ENCODE assay signal across 8 cellular contexts in genomic region chr7:111560773-111561658, GRCh38. TPM values are rescaled to one million over a fixed set of nuclear protein-coding genes. Genes with fewer than 3 reads are reported as not detected.
A peak's percentile ranks its signal among the peaks of the same experiment; 100 is the strongest.
DNase-seq lines count a peak whose midpoint lies in the region; TF ChIP-seq lines count a peak whose summit lies in the region.

No MANE protein-coding gene starts in this region.

- peaks cover 45% of the 10 kb centered on the region for H3K4me1 Mint-ChIP-seq in activated T-cell treated with anti-CD3 and anti-CD28 coated beads, Interleukin-2, amount 50 U/mL, for 24 hours (ENCODE audit: low read depth)
- H3K4me1 Mint-ChIP-seq in neural progenitor cell = peaks cover 16% of the 10 kb centered on the region

- H4K20me1 ChIP-seq in neural progenitor cell (ENCODE audit: low read depth) = no peaks in the 10 kb centered on the region

- H3K27ac ChIP-seq in neural progenitor cell = no peak overlapping the region

- no peak for DNase-seq in activated T-cell treated with anti-CD3 and anti-CD28 coated beads, Interleukin-2, amount 50 U/mL, for 24 hours
- no peak for DNase-seq in activated T-cell treated with anti-CD3 and anti-CD28 coated beads, Interleukin-2, amount 50 U/mL, for 48 hours
- DNase-seq in RKO (ENCODE audit: low spot score) (peak; percentile 79), epithelial cell of esophagus (ENCODE audit: low read depth) (peak; percentile 57), neural progenitor cell (ENCODE audit: low spot score) (peak; percentile 10), OCI-M2 (lab: John Stamatoyannopoulos, UW; ENCODE audit: unreplicated experiment) (no peak), activated gamma-delta T cell (lab: John Stamatoyannopoulos, UW) (no peak)
- DNase-seq in stimulated activated naive CD4-positive, alpha-beta T cell treated with Interleukin-2 at 50 U/mL for 16 hours (lab: John Stamatoyannopoulos, UW) = no peak

- no peaks in the 10 kb centered on the region for H3K9me3 ChIP-seq in neural progenitor cell (ENCODE audit: low read depth)

- no peak for TF ChIP-seq CTCF in epithelial cell of esophagus (IDR thresholded peaks at IDR 0.05; ENCODE audit: insufficient read depth, low read depth, low read length, missing control alignments)
- no peak for TF ChIP-seq CTCF in neural progenitor cell (IDR thresholded peaks at IDR 0.05)

- H3K4me3 ChIP-seq in epithelial cell of esophagus (ENCODE audit: low read length) = peak overlapping the region; percentile 66
- H3K4me3 ChIP-seq in neural progenitor cell = peak overlapping the region; percentile 69

- H3F3A ChIP-seq in neural progenitor cell (ENCODE audit: low read depth) = peaks cover 13% of the 10 kb centered on the region

- peak overlapping the region; percentile 90 for H3K4me3 Mint-ChIP-seq in activated T-cell treated with anti-CD3 and anti-CD28 coated beads, Interleukin-2, amount 50 U/mL, for 24 hours
- peak overlapping the region; percentile 88 for H3K4me3 Mint-ChIP-seq in neural progenitor cell

- H3K27me3 Mint-ChIP-seq in activated T-cell treated with anti-CD3 and anti-CD28 coated beads, Interleukin-2, amount 50 U/mL, for 24 hours = peaks cover 2% of the 10 kb centered on the region
- H3K27me3 Mint-ChIP-seq in neural progenitor cell (ENCODE audit: insufficient read depth, low read depth) = no peaks in the 10 kb centered on the region

- H3K4me1 ChIP-seq in neural progenitor cell = peaks cover 16% of the 10 kb centered on the region

- H3K9ac ChIP-seq in neural progenitor cell = no peak overlapping the region

- peaks cover 46% of the 10 kb centered on the region for H3K36me3 Mint-ChIP-seq in activated T-cell treated with anti-CD3 and anti-CD28 coated beads, Interleukin-2, amount 50 U/mL, for 24 hours (ENCODE audit: low read depth)
- peaks cover 8% of the 10 kb centered on the region for H3K36me3 Mint-ChIP-seq in neural progenitor cell

- H3K36me3 ChIP-seq in neural progenitor cell = no peaks in the 10 kb centered on the region

- H3K79me2 ChIP-seq in neural progenitor cell (ENCODE audit: low read depth) = no peaks in the 10 kb centered on the region

- peak overlapping the region; percentile 78 for H3K4me2 ChIP-seq in neural progenitor cell

- H3K9me3 Mint-ChIP-seq in activated T-cell treated with anti-CD3 and anti-CD28 coated beads, Interleukin-2, amount 50 U/mL, for 24 hours = no peaks in the 10 kb centered on the region
- no peaks in the 10 kb centered on the region for H3K9me3 Mint-ChIP-seq in neural progenitor cell

- H3K27me3 ChIP-seq in neural progenitor cell = no peaks in the 10 kb centered on the region

- H2AFZ ChIP-seq in neural progenitor cell (replicated peaks) = peak overlapping the region; percentile 31

- peak overlapping the region; percentile 95 for H3K27ac Mint-ChIP-seq in activated T-cell treated with anti-CD3 and anti-CD28 coated beads, Interleukin-2, amount 50 U/mL, for 24 hours
- no peak overlapping the region for H3K27ac Mint-ChIP-seq in neural progenitor cell

RNA-seq across cellular contexts. Expression of gene IMMP2L, which starts 1.3 kb away (rescaled TPM):
- 12.8 and 21.5 TPM in 2 replicates for total RNA-seq in neural progenitor cell (ENCODE audit: low replicate concordance)

Comparison
In these comparisons a context has a peak if more than half of its experiments do, and no peak if none do; other contexts are left out.
1. DNase-seq: peak in RKO (single experiment), epithelial cell of esophagus (single experiment) and neural progenitor cell (single experiment); none in activated T-cell treated with anti-CD3 and anti-CD28 coated beads, Interleukin-2, amount 50 U/mL, for 24 hours (single experiment), activated T-cell treated with anti-CD3 and anti-CD28 coated beads, Interleukin-2, amount 50 U/mL, for 48 hours (0 of 2), OCI-M2 (single experiment), stimulated activated naive CD4-positive, alpha-beta T cell treated with Interleukin-2 at 50 U/mL for 16 hours (single experiment) and activated gamma-delta T cell (single experiment).